ENCODE assay signal across 8 cellular contexts in genomic region chr13:20411638-20412342, GRCh38.
DNase-seq lines count a peak whose midpoint lies in the region; ATAC-seq and TF ChIP-seq lines count a peak whose summit lies in the region.

No MANE protein-coding gene starts in this region.

- H3K79me2 ChIP-seq in smooth muscle cell (ENCODE audit: low read depth), result no peaks in the 10 kb centered on the region

- H3K27me3 ChIP-seq in smooth muscle cell (ENCODE audit: low read depth), result no peaks in the 10 kb centered on the region

- TF ChIP-seq CTCF in smooth muscle cell (IDR thresholded peaks at IDR 0.05; ENCODE audit: borderline replicate concordance, insufficient read depth, poor library complexity, severe bottlenecking), result no peak

- H3K9ac ChIP-seq in smooth muscle cell (ENCODE audit: low read depth), result no peak overlapping the region

- H3K4me2 ChIP-seq in smooth muscle cell, result peak overlapping the region; percentile 59

- peak; percentile 95 for ATAC-seq in HG03064 (IDR thresholded peaks at IDR 0.05; ENCODE audit: low read depth, unreplicated experiment)

- WGBS in smooth muscle cell (ENCODE audit: low lambda C conversion rate), result 31% methylated on average over 6 of the region's 6 CpGs

- H3K36me3 ChIP-seq in smooth muscle cell (ENCODE audit: low read depth), result no peaks in the 10 kb centered on the region

- peak; percentile 32 to 37 for DNase-seq in activated CD4-positive, alpha-beta T cell treated with anti-CD3 and anti-CD28 coated beads for 4 hours
- DNase-seq in activated CD4-positive, alpha-beta T cell treated with anti-CD3 and anti-CD28 coated beads for 1 hour, result no peak
- DNase-seq in UCSD-AML1 (lab: John Stamatoyannopoulos, UW; ENCODE audit: unreplicated experiment), result peak; percentile 73
- no peak for DNase-seq in smooth muscle cell (lab: John Stamatoyannopoulos, UW; ENCODE audit: unreplicated experiment)
- no peak for DNase-seq in cerebellar nuclear complex (lab: John Stamatoyannopoulos, UW)
- no peak for DNase-seq in mucosa of gallbladder (ENCODE audit: low spot score)
- DNase-seq in superior temporal gyrus (ENCODE audit: extremely low spot score), result no peak

- peak overlapping the region; percentile 35 for H3K27ac ChIP-seq in smooth muscle cell (ENCODE audit: low read depth)

- H3F3A ChIP-seq in smooth muscle cell (ENCODE audit: low read depth), result peaks cover 9% of the 10 kb centered on the region

- no peaks in the 10 kb centered on the region for H4K20me1 ChIP-seq in smooth muscle cell (ENCODE audit: low read depth)

- no peak overlapping the region for H3K4me3 ChIP-seq in smooth muscle cell

- H3K4me1 ChIP-seq in smooth muscle cell (ENCODE audit: low read depth), result peaks cover 12% of the 10 kb centered on the region

- H2AFZ ChIP-seq in smooth muscle cell (ENCODE audit: low read depth), result no peak overlapping the region

- no peaks in the 10 kb centered on the region for H3K9me3 ChIP-seq in smooth muscle cell (replicated peaks; ENCODE audit: low read depth)

Comparison
In these comparisons a context has a peak if more than half of its experiments do, and no peak if none do; other contexts are left out.
1. DNase-seq: peak in activated CD4-positive, alpha-beta T cell treated with anti-CD3 and anti-CD28 coated beads for 4 hours (2 of 2) and UCSD-AML1 (single experiment); none in activated CD4-positive, alpha-beta T cell treated with anti-CD3 and anti-CD28 coated beads for 1 hour (single experiment), smooth muscle cell (single experiment), cerebellar nuclear complex (0 of 2), mucosa of gallbladder (single experiment) and superior temporal gyrus (single experiment).